Comparison of ENCODE assay signal across 12 cellular contexts in genomic region chr4:706834-707598, GRCh38. TPM values are rescaled to one million over a fixed set of nuclear protein-coding genes. Genes with fewer than 3 reads are reported as not detected.
DNase-seq lines count a peak whose midpoint lies in the region; ATAC-seq and TF ChIP-seq lines count a peak whose summit lies in the region.
"Had no signal": no experiment of that assay in that cellular context is flagged by ENCODE, and none has a peak within 500 bp of the region (broad histone marks: within the 10 kb centered on the region; RNA-seq: fewer than 3 reads in every experiment).

No MANE protein-coding gene starts in this region.

- WGBS in SK-N-SH (ENCODE audit: low lambda C conversion rate): 22% methylated on average over 9 of the region's 21 CpGs

- peaks cover 59% of the 10 kb centered on the region for H3K79me2 ChIP-seq in SK-N-SH (ENCODE audit: insufficient read depth)

- peaks cover 41% of the 10 kb centered on the region for H4K20me1 ChIP-seq in SK-N-SH (ENCODE audit: insufficient read depth)

- no peak for TF ChIP-seq EP300 in SK-N-SH (IDR thresholded peaks at IDR 0.05; ENCODE audit: borderline replicate concordance in 1 of 2, low read depth in 1 of 2, low read length in 1 of 2)

- POLR2A ChIA-PET in SK-N-SH (lab: Yijun Ruan, JAX): interaction anchor here (0.7 kb wide), 1 partner anchor 602 kb away, joined by 6 read pairs; no protein-coding TSS in a partner anchor

- no peak for TF ChIP-seq RAD21 in SK-N-SH (IDR thresholded peaks at IDR 0.05; ENCODE audit: low read length)

- peaks cover under 1 to 7% of the 10 kb centered on the region in 2 experiments for H3K36me3 ChIP-seq in SK-N-SH (replicated peaks in 1 of 2; ENCODE audit: control insufficient read depth in 1 of 2, insufficient read depth in 2 of 2, low read length in 1 of 2)

- TF ChIP-seq CTCF in SK-N-SH (IDR thresholded peaks at IDR 0.05): no peak
- TF ChIP-seq CTCF in type B pancreatic cell (conservative IDR thresholded peaks at IDR 0.05): no peak

- H3K4me2 ChIP-seq in SK-N-SH: peak overlapping the region; percentile 98

- H3K4me1 ChIP-seq in SK-N-SH (ENCODE audit: control insufficient read depth in 1 of 2, insufficient read depth in 2 of 2, low read depth in 1 of 2, low read length in 1 of 2): peaks cover 0 to 25% of the 10 kb centered on the region in 2 experiments; a peak in 2 of 4 replicates

- DNase-seq in SK-N-SH (no peak), memory B cell (ENCODE audit: low spot score in 2 of 2) (no peak), type B pancreatic cell (ENCODE audit: extremely low spot score, unreplicated experiment) (no peak), HPDE6-E6E7 (ENCODE audit: extremely low spot score) (no peak)
- DNase-seq in central memory CD8-positive, alpha-beta T cell (ENCODE audit: low spot score in 2 of 2): no peak
- DNase-seq in activated CD4-positive, CD25-positive, alpha-beta regulatory T cell treated with anti-CD3 and anti-CD28 coated beads, Interleukin-2, amount 50 U/mL, for 72 hours: no peak
- DNase-seq in effector CD8-positive, alpha-beta T cell (lab: John Stamatoyannopoulos, UW): no peak
- DNase-seq: central memory CD4-positive, alpha-beta T cell; NCI-H1436; stimulated activated naive CD4-positive, alpha-beta T cell had no signal

- H3K9me2 ChIP-seq in SK-N-SH: no peaks in the 10 kb centered on the region

- peaks cover 3% of the 10 kb centered on the region for H3F3A ChIP-seq in SK-N-SH (replicated peaks; ENCODE audit: insufficient read depth)

- H3K27me3 ChIP-seq in SK-N-SH (ENCODE audit: insufficient read depth): no peaks in the 10 kb centered on the region

- H3K4me3 Mint-ChIP-seq in central memory CD8-positive, alpha-beta T cell: peak overlapping the region; percentile 7
- peak overlapping the region; percentile 48 for H3K4me3 Mint-ChIP-seq in memory B cell
- peak overlapping the region; percentile 67 for H3K4me3 Mint-ChIP-seq in type B pancreatic cell

- no peak overlapping the region for H2AFZ ChIP-seq in SK-N-SH (ENCODE audit: low read depth)

- H3K27ac Mint-ChIP-seq in central memory CD8-positive, alpha-beta T cell (ENCODE audit: low read depth): no peak overlapping the region
- H3K27ac Mint-ChIP-seq in memory B cell (no peak overlapping the region), type B pancreatic cell (no peak overlapping the region)

- no peaks in the 10 kb centered on the region for H3K9me3 ChIP-seq in SK-N-SH

- H3K4me3 ChIP-seq in SK-N-SH (ENCODE audit: low read depth in 2 of 2, low read length in 1 of 2): peak overlapping the region; percentile 63 to 93

- no peaks in the 10 kb centered on the region for H3K27me3 Mint-ChIP-seq in central memory CD8-positive, alpha-beta T cell
- H3K27me3 Mint-ChIP-seq in memory B cell (no peaks in the 10 kb centered on the region), type B pancreatic cell (peaks cover 4% of the 10 kb centered on the region)
- H3K27me3 Mint-ChIP-seq: naive thymus-derived CD8-positive, alpha-beta T cell had no signal

- CTCF ChIA-PET in SK-N-SH (lab: Yijun Ruan, JAX): no interaction called here

- H3K4me1 Mint-ChIP-seq in central memory CD8-positive, alpha-beta T cell: peaks cover 25% of the 10 kb centered on the region
- H3K4me1 Mint-ChIP-seq in memory B cell (peaks cover 30% of the 10 kb centered on the region), type B pancreatic cell (ENCODE audit: unreplicated experiment) (peaks cover 19% of the 10 kb centered on the region)

- ATAC-seq in SK-N-SH treated with all-trans-retinoic acid at 6 μM for 48 hours (no peak), memory B cell (ENCODE audit: low read depth) (no peak)
- no peak for ATAC-seq in central memory CD8-positive, alpha-beta T cell (replicated peaks; ENCODE audit: extremely low read depth, poor library complexity, severe bottlenecking)
- ATAC-seq: naive thymus-derived CD8-positive, alpha-beta T cell had no signal

- peak overlapping the region; percentile 100 for H3K9ac ChIP-seq in SK-N-SH

- H3K27ac ChIP-seq in SK-N-SH (ENCODE audit: low read depth in 2 of 2, low read length in 1 of 2): no peak overlapping the region; a peak in 1 of 4 replicates

- H3K9me3 Mint-ChIP-seq in central memory CD8-positive, alpha-beta T cell: no peaks in the 10 kb centered on the region
- H3K9me3 Mint-ChIP-seq in memory B cell (no peaks in the 10 kb centered on the region), type B pancreatic cell (no peaks in the 10 kb centered on the region)
- H3K9me3 Mint-ChIP-seq: naive thymus-derived CD8-positive, alpha-beta T cell had no signal

- H3K36me3 Mint-ChIP-seq in central memory CD8-positive, alpha-beta T cell (ENCODE audit: insufficient read depth): peaks cover 4% of the 10 kb centered on the region
- H3K36me3 Mint-ChIP-seq in memory B cell (peaks cover 6% of the 10 kb centered on the region), type B pancreatic cell (peaks cover 22% of the 10 kb centered on the region)

TF ChIP-seq in SK-N-SH, 30 proteins besides CTCF, POLR2A, EP300 and RAD21 (continues in another document):
- TF ChIP-seq EZH2phosphoT487 (IDR thresholded peaks at IDR 0.05; ENCODE audit: borderline replicate concordance, low read depth): no peak
- no peak for TF ChIP-seq TAF1 (IDR thresholded peaks at IDR 0.05; ENCODE audit: borderline replicate concordance, low read depth, low read length)
- no peak for TF ChIP-seq MAX (IDR thresholded peaks at IDR 0.05; ENCODE audit: low read depth)
- no peak for TF ChIP-seq POLR2AphosphoS5 (IDR thresholded peaks at IDR 0.05; ENCODE audit: low read depth, low read length)
- no peak for TF ChIP-seq RFX5 (IDR thresholded peaks at IDR 0.05; ENCODE audit: low read length)
- no peak for TF ChIP-seq PBX3 (IDR thresholded peaks at IDR 0.05)
- no peak for TF ChIP-seq TEAD4 (IDR thresholded peaks at IDR 0.05; ENCODE audit: borderline replicate concordance, insufficient read depth)

TF ChIP-seq in SK-N-SH treated with all-trans-retinoic acid at 6 μM for 48 hours, 23 proteins besides CTCF, POLR2A, EP300 and RAD21:
- TF ChIP-seq ZFP30 (CRISPR knock-in tag; IDR thresholded peaks at IDR 0.05) (no peak), POU6F1 (CRISPR knock-in tag; IDR thresholded peaks at IDR 0.05; ENCODE audit: borderline replicate concordance, low read depth) (no peak), ZNF565 (CRISPR knock-in tag; conservative IDR thresholded peaks at IDR 0.05; ENCODE audit: low read depth) (no peak), ISL1 (CRISPR knock-in tag; IDR thresholded peaks at IDR 0.05) (no peak), GLIS3 (CRISPR knock-in tag; IDR thresholded peaks at IDR 0.05) (no peak), TSHZ2 (CRISPR knock-in tag; IDR thresholded peaks at IDR 0.05) (no peak)

RNA-seq across cellular contexts. Expression of gene PCGF3, which starts 1.4 kb away (rescaled TPM):
- polyA plus RNA-seq in SK-N-SH (2012; rRNA removed): 44.8 and 47.0 TPM in 2 replicates
- polyA plus RNA-seq in SK-N-SH (2012; cell fraction: cytosol; rRNA removed): 19.3 and 28.5 TPM in 2 replicates
- polyA plus RNA-seq in SK-N-SH (2012; cell fraction: nucleus; rRNA removed): 193 TPM in 2 replicates
- 64.3 and 66.7 TPM in 2 replicates for total RNA-seq in type B pancreatic cell (ENCODE audit: low replicate concordance)

RNA-seq across cellular contexts. Expression of gene SLC49A3, which starts 18.1 kb away (rescaled TPM):
- polyA plus RNA-seq in SK-N-SH (2012; rRNA removed): 0.05 and 0.15 TPM in 2 replicates
- not detected in 2 replicates for polyA plus RNA-seq in SK-N-SH (2012; cell fraction: cytosol; rRNA removed)
- polyA plus RNA-seq in SK-N-SH (2012; cell fraction: nucleus; rRNA removed): 0.70 and 0.83 TPM in 2 replicates
- 2.5 and 3.3 TPM in 2 replicates for total RNA-seq in type B pancreatic cell (ENCODE audit: low replicate concordance)

RNA-seq across cellular contexts. Expression of gene MYL5, which starts 32.7 kb away (rescaled TPM):
- 46.9 and 51.7 TPM in 2 replicates for polyA plus RNA-seq in SK-N-SH (2012; rRNA removed)
- 38.1 and 40.2 TPM in 2 replicates for polyA plus RNA-seq in SK-N-SH (2012; cell fraction: cytosol; rRNA removed)
- 157 and 191 TPM in 2 replicates for polyA plus RNA-seq in SK-N-SH (2012; cell fraction: nucleus; rRNA removed)
- total RNA-seq in type B pancreatic cell (ENCODE audit: low replicate concordance): 20.2 and 21.3 TPM in 2 replicates

RNA-seq across cellular contexts. Expression of gene ATP5ME, which starts 32.9 kb away (rescaled TPM):
- polyA plus RNA-seq in SK-N-SH (2012; rRNA removed): 976 and 1,185 TPM in 2 replicates
- 1,140 and 1,209 TPM in 2 replicates for polyA plus RNA-seq in SK-N-SH (2012; cell fraction: cytosol; rRNA removed)
- polyA plus RNA-seq in SK-N-SH (2012; cell fraction: nucleus; rRNA removed): 266 and 644 TPM in 2 replicates
- total RNA-seq in type B pancreatic cell (ENCODE audit: low replicate concordance): 285 and 363 TPM in 2 replicates

Comparison
In these comparisons a context has a peak if more than half of its experiments do, and no peak if none do; other contexts are left out.
1. H3K4me3 Mint-ChIP-seq: peak in every context shown above with its lines; median percentile 67 in type B pancreatic cell; 48 in memory B cell; 7 in central memory CD8-positive, alpha-beta T cell.